In genomic region chr9:123456011-123456410, GRCh38 we compare ENCODE assay signal across 18 cellular contexts.
"Had no signal": no experiment of that assay in that cellular context is flagged by ENCODE, and none has a peak within 500 bp of the region (broad histone marks: within the 10 kb centered on the region; RNA-seq: fewer than 3 reads in every experiment).

No MANE protein-coding gene starts in this region.

- DNase-seq: dermis blood vessel endothelial cell; foreskin keratinocyte; head of caudate nucleus; hippocampal formation; mesendoderm; nucleus accumbens; ovary; stimulated activated CD4-positive, alpha-beta T cell treated with anti-CD3 and anti-CD28 coated beads, Interleukin-15, amount 100 ng/mL, for 24 hours; stimulated activated CD4-positive, alpha-beta T cell treated with anti-CD3 and anti-CD28 coated beads, Interleukin-1b, Interleukin-23, amount 100 ng/mL, for 48 hours; stimulated activated CD4-positive, alpha-beta T cell treated with anti-CD3 and anti-CD28 coated beads, Interleukin-4, amount 100 ng/mL, for 4 hours; stimulated activated naive B cell treated with anti-CD40 and anti-IgM and Interleukin-4, amounts not matched to agents 10 μg/mL and 1 μg/mL and 100 μg/mL, for 72 hours; stimulated activated naive CD8-positive, alpha-beta T cell treated with anti-CD3 and anti-CD28 coated beads, Interleukin-15, amount 100 ng/mL, for 72 hours; testis had no signal

- H3K36me3 ChIP-seq: neural progenitor cell, ovary, right atrium auricular region had no signal

- H3K27ac Mint-ChIP-seq: natural killer cell treated with Interleukin-12 subunit alpha and Interleukin-12 subunit beta and Interleukin-15 and Interleukin-18, amount 100 ng/mL, for 72 hours; neural progenitor cell; stimulated activated naive B cell treated with anti-CD40 and anti-IgM and Interleukin-4, amounts not matched to agents 10 μg/mL and 1 μg/mL and 100 μg/mL, for 72 hours had no signal

- H2AFZ ChIP-seq: neural progenitor cell had no signal

- H3K27me3 ChIP-seq: foreskin keratinocyte, neural progenitor cell, ovary, right atrium auricular region, testis, tibial nerve had no signal

- ATAC-seq: foreskin keratinocyte; natural killer cell treated with Interleukin-12 subunit alpha and Interleukin-12 subunit beta and Interleukin-15 and Interleukin-18, amount 100 ng/mL, for 72 hours; stimulated activated naive B cell treated with anti-CD40 and anti-IgM and Interleukin-4, amounts not matched to agents 10 μg/mL and 1 μg/mL and 100 μg/mL, for 72 hours; stimulated activated naive CD8-positive, alpha-beta T cell treated with anti-CD3 and anti-CD28 coated beads, Interleukin-15, amount 100 ng/mL, for 72 hours had no signal

- H3K4me3 ChIP-seq: neural progenitor cell, ovary, right atrium auricular region, testis, tibial nerve had no signal

- H3K4me1 Mint-ChIP-seq: central memory CD8-positive, alpha-beta T cell; stimulated activated naive B cell treated with anti-CD40 and anti-IgM and Interleukin-4, amounts not matched to agents 10 μg/mL and 1 μg/mL and 100 μg/mL, for 72 hours; stimulated activated naive CD8-positive, alpha-beta T cell treated with anti-CD3 and anti-CD28 coated beads, Interleukin-15, amount 100 ng/mL, for 72 hours had no signal

- H3K27ac ChIP-seq: foreskin keratinocyte, neural progenitor cell, ovary, right atrium auricular region, testis, tibial nerve had no signal

- H3K9me3 Mint-ChIP-seq: central memory CD8-positive, alpha-beta T cell; natural killer cell treated with Interleukin-12 subunit alpha and Interleukin-12 subunit beta and Interleukin-15 and Interleukin-18, amount 100 ng/mL, for 72 hours; neural progenitor cell; stimulated activated naive B cell treated with anti-CD40 and anti-IgM and Interleukin-4, amounts not matched to agents 10 μg/mL and 1 μg/mL and 100 μg/mL, for 72 hours; stimulated activated naive CD8-positive, alpha-beta T cell treated with anti-CD3 and anti-CD28 coated beads, Interleukin-15, amount 100 ng/mL, for 72 hours had no signal

- H3K4me3 Mint-ChIP-seq: central memory CD8-positive, alpha-beta T cell; natural killer cell treated with Interleukin-12 subunit alpha and Interleukin-12 subunit beta and Interleukin-15 and Interleukin-18, amount 100 ng/mL, for 72 hours; neural progenitor cell; stimulated activated naive B cell treated with anti-CD40 and anti-IgM and Interleukin-4, amounts not matched to agents 10 μg/mL and 1 μg/mL and 100 μg/mL, for 72 hours; stimulated activated naive CD8-positive, alpha-beta T cell treated with anti-CD3 and anti-CD28 coated beads, Interleukin-15, amount 100 ng/mL, for 72 hours had no signal

- H3K4me2 ChIP-seq: neural progenitor cell had no signal

- H3K9me3 ChIP-seq: ovary, right atrium auricular region, testis, tibial nerve had no signal

- H3K27me3 Mint-ChIP-seq: central memory CD8-positive, alpha-beta T cell; natural killer cell treated with Interleukin-12 subunit alpha and Interleukin-12 subunit beta and Interleukin-15 and Interleukin-18, amount 100 ng/mL, for 72 hours; stimulated activated naive B cell treated with anti-CD40 and anti-IgM and Interleukin-4, amounts not matched to agents 10 μg/mL and 1 μg/mL and 100 μg/mL, for 72 hours; stimulated activated naive CD8-positive, alpha-beta T cell treated with anti-CD3 and anti-CD28 coated beads, Interleukin-15, amount 100 ng/mL, for 72 hours had no signal

- H3K36me3 Mint-ChIP-seq: natural killer cell treated with Interleukin-12 subunit alpha and Interleukin-12 subunit beta and Interleukin-15 and Interleukin-18, amount 100 ng/mL, for 72 hours had no signal

- H3K4me1 ChIP-seq: foreskin keratinocyte, right atrium auricular region, testis had no signal
